Comparison of ENCODE assay signal across 1 cellular context in genomic region chr9:22405869-22406659, GRCh38.
TF ChIP-seq lines count a peak whose summit lies in the region.

No MANE protein-coding gene starts in this region.

TF ChIP-seq in H1, 55 proteins besides CTCF, POLR2A, EP300 and RAD21 (continued from another document):
- TF ChIP-seq KDM1A (IDR thresholded peaks at IDR 0.05; ENCODE audit: borderline replicate concordance, low read length) (no peak), RXRA (IDR thresholded peaks at IDR 0.05; ENCODE audit: insufficient read depth, low read depth, low read length) (no peak), EZH2 (IDR thresholded peaks at IDR 0.05; ENCODE audit: low read depth, low read length, severe bottlenecking) (no peak)
